ENCODE assay signal across 11 cellular contexts in genomic region chr15:30435878-30436277, GRCh38. TPM values are rescaled to one million over a fixed set of nuclear protein-coding genes. Genes with fewer than 3 reads are reported as not detected.
DNase-seq lines count a peak whose midpoint lies in the region; ATAC-seq, FAIRE-seq and TF ChIP-seq lines count a peak whose summit lies in the region.
"Not testable (repeated sequence)": the region's sequence is repeated elsewhere in the genome, so short reads cannot be mapped to it uniquely, and the experiment has no call there.
"Had no signal": no experiment of that assay in that cellular context is flagged by ENCODE, and none has a peak within 500 bp of the region (broad histone marks: within the 10 kb centered on the region; RNA-seq: fewer than 3 reads in every experiment).

No MANE protein-coding gene starts in this region.

- ATAC-seq in RWPE2 (ENCODE audit: low read depth); left ventricle myocardium superior: not testable (repeated sequence)

- not testable (repeated sequence) for H3K9ac ChIP-seq in kidney (ENCODE audit: low read length in 2 of 2)

- H3K36me3 Mint-ChIP-seq in chondrocyte (ENCODE audit: low read depth): not testable (repeated sequence)

- H3K4me3 ChIP-seq in RWPE2 (ENCODE audit: severe bottlenecking); kidney (ENCODE audit: low read length in 2 of 2); testis: not testable (repeated sequence)

- not testable (repeated sequence) for FAIRE-seq in kidney (lab: Jason Lieb, UNC)

- 79 to 82% methylated on average over 3 of the region's 5 CpGs for WGBS in testis, 2 donors

- intact Hi-C loops in left ventricle myocardium superior (cut with micrococcal nuclease); kidney (cut with DNase I); testis (cut with DNase I; ENCODE audit: low total_unique reads): not testable (repeated sequence)

- H3K9me3 Mint-ChIP-seq in chondrocyte (ENCODE audit: low read depth): not testable (repeated sequence)

- H3K27ac ChIP-seq in RWPE2 (ENCODE audit: poor library complexity, severe bottlenecking); kidney (ENCODE audit: low read depth in 2 of 2, low read length in 2 of 2); testis: not testable (repeated sequence)

- not testable (repeated sequence) for H3K4me3 Mint-ChIP-seq in chondrocyte (ENCODE audit: unreplicated experiment)

- H3K9me3 ChIP-seq in RWPE2 (ENCODE audit: severe bottlenecking); kidney (ENCODE audit: control insufficient read depth in 1 of 2, low read length in 2 of 2); testis: not testable (repeated sequence)

- H3K4me1 Mint-ChIP-seq in chondrocyte (ENCODE audit: low read depth): not testable (repeated sequence)

- not testable (repeated sequence) for H3K27me3 ChIP-seq in RWPE2 (ENCODE audit: insufficient read depth, poor library complexity, severe bottlenecking); testis

- not testable (repeated sequence) for H3K4me1 ChIP-seq in RWPE2 (ENCODE audit: insufficient read depth, poor library complexity, severe bottlenecking); kidney (ENCODE audit: control insufficient read depth in 1 of 2, insufficient read depth in 1 of 2, low read depth in 1 of 2, low read length in 2 of 2); testis

- DNase-seq in RWPE2 (ENCODE audit: low spot score) (peak; percentile 51), chondrocyte (ENCODE audit: low spot score) (peak; percentile 37), left ventricle myocardium superior (peak; percentile 6), kidney (peak; percentile 3), mesenteric fat pad (ENCODE audit: low spot score) (peak; percentile 60), testis (peak; percentile 13), ureter (ENCODE audit: low spot score) (peak; percentile 32)

- H3K27ac Mint-ChIP-seq in chondrocyte (ENCODE audit: unreplicated experiment): not testable (repeated sequence)

- not testable (repeated sequence) for TF ChIP-seq POLR2A in testis (IDR thresholded peaks at IDR 0.05)

- TF ChIP-seq CTCF in RWPE2 (IDR thresholded peaks at IDR 0.05; ENCODE audit: poor library complexity, severe bottlenecking); chondrocyte (IDR thresholded peaks at IDR 0.05); kidney (IDR thresholded peaks at IDR 0.05; ENCODE audit: borderline replicate concordance, extremely low read depth, insufficient read depth); testis (IDR thresholded peaks at IDR 0.05): not testable (repeated sequence)

- not testable (repeated sequence) for H3K27me3 Mint-ChIP-seq in chondrocyte (ENCODE audit: low read depth)

- H3K36me3 ChIP-seq in RWPE2 (ENCODE audit: low read depth); kidney (ENCODE audit: control insufficient read depth in 1 of 2, insufficient read depth in 2 of 2, low read length in 2 of 2); testis (ENCODE audit: low read depth, missing control alignments): not testable (repeated sequence)

RNA-seq across cellular contexts. Expression of gene GOLGA8R, which starts 21.8 kb away (rescaled TPM):
- total RNA-seq in chondrocyte: 3.4 to 8.5 TPM (median 4.4 TPM) in 3 replicates
- 5.2 TPM for total RNA-seq in left ventricle myocardium superior
- total RNA-seq in kidney: 6.3 TPM
- polyA plus RNA-seq in kidney (ENCODE audit: insufficient read depth, low read depth, low replicate concordance): 0.41 TPM
- total RNA-seq in mesenteric fat pad: 2.6 TPM
- 10 to 100 TPM in 1 of 2 donors, 1 to 10 TPM in 1; 9.3 to 24.6 TPM for total RNA-seq in testis
- 7.9 TPM for polyA plus RNA-seq in testis (ENCODE audit: insufficient read depth, low read depth, low replicate concordance)
- total RNA-seq in ureter: 9.9 TPM
- total RNA-seq: Caco-2 had no signal

RNA-seq across cellular contexts. Expression of gene CHRFAM7A, which starts 42.5 kb away (rescaled TPM):
- 1.2 to 5.3 TPM (median 4.4 TPM) in 3 replicates for total RNA-seq in chondrocyte
- 1.3 TPM for total RNA-seq in left ventricle myocardium superior
- total RNA-seq in kidney: 2.7 TPM
- polyA plus RNA-seq in kidney (ENCODE audit: insufficient read depth, low read depth, low replicate concordance): 0.54 TPM
- total RNA-seq in mesenteric fat pad: 3.5 TPM
- 10 to 100 TPM; 23.1 to 27.1 TPM for total RNA-seq in testis
- 9.3 TPM for polyA plus RNA-seq in testis (ENCODE audit: insufficient read depth, low read depth, low replicate concordance)
- 2.7 TPM for total RNA-seq in ureter
- total RNA-seq: A172; Caco-2; CD8-positive, alpha-beta T cell had no signal
- polyA plus RNA-seq: BJ had no signal

Comparison
In these comparisons a context has a peak if more than half of its experiments do, and no peak if none do; other contexts are left out.
1. DNase-seq: peak in every context shown above with its lines; median percentile 60 in mesenteric fat pad; 51 in RWPE2; 37 in chondrocyte; 32 in ureter; 13 in testis; 6 in left ventricle myocardium superior; 3 in kidney.